In genomic region chr11:108973402-108974119, GRCh38 we compare ENCODE assay signal across 13 cellular contexts.
A peak's percentile ranks its signal among the peaks of the same experiment; 100 is the strongest.
DNase-seq lines count a peak whose midpoint lies in the region; ATAC-seq lines count a peak whose summit lies in the region.
"Had no signal": no experiment of that assay in that cellular context is flagged by ENCODE, and none has a peak within 500 bp of the region (broad histone marks: within the 10 kb centered on the region; RNA-seq: fewer than 3 reads in every experiment).

No MANE protein-coding gene starts in this region.

- H3K27me3 ChIP-seq in trophoblast cell (ENCODE audit: insufficient read depth, low read length), result no peaks in the 10 kb centered on the region
- H3K27me3 ChIP-seq: colonic mucosa had no signal

- H3K79me2 ChIP-seq in trophoblast cell (ENCODE audit: control insufficient read depth, insufficient read depth, low read length, poor library complexity), result no peaks in the 10 kb centered on the region

- H2AFZ ChIP-seq in trophoblast cell (ENCODE audit: insufficient read depth, low read length, poor library complexity), result no peak overlapping the region

- H3K18ac ChIP-seq in trophoblast cell (ENCODE audit: low read length), result no peak overlapping the region

- peak; percentile 77 for DNase-seq in GM04504 (ENCODE audit: low read depth)
- peak; percentile 79 for DNase-seq in NCI-H226
- DNase-seq in dermis blood vessel endothelial cell, result peak; percentile 78
- DNase-seq in trophoblast cell, result peak; percentile 59 to 90
- DNase-seq in NCI-H2171 treated with DMSO at 0.1 percent for 48 hours (lab: John Stamatoyannopoulos, UW), result no peak
- no peak for DNase-seq in NCI-H1092 treated with DMSO at 0.1 percent for 48 hours (lab: John Stamatoyannopoulos, UW)
- DNase-seq: colonic mucosa; DMS79 treated with DMSO at 0.1 percent for 48 hours; GOT3; naive thymus-derived CD4-positive, alpha-beta T cell; stimulated activated CD4-positive, alpha-beta T cell treated with anti-CD3 and anti-CD28 coated beads, Interleukin-15, amount 100 ng/mL, for 24 hours; stimulated activated naive CD8-positive, alpha-beta T cell treated with anti-CD3 and anti-CD28 coated beads, Interleukin-15, Interleukin-2, amounts not matched to agents 100 U/mL and 50 U/mL, for 24 hours had no signal

- peaks cover 3% of the 10 kb centered on the region for H3K79me1 ChIP-seq in trophoblast cell (ENCODE audit: low read length)

- H4K12ac ChIP-seq in trophoblast cell (ENCODE audit: low read depth, low read length), result no peak overlapping the region

- H3K36me3 ChIP-seq in trophoblast cell (ENCODE audit: control insufficient read depth in 1 of 2, insufficient read depth in 2 of 2, low read length in 2 of 2), result no peaks in the 10 kb centered on the region
- H3K36me3 ChIP-seq: colonic mucosa had no signal

- no peak overlapping the region for H3K14ac ChIP-seq in trophoblast cell (ENCODE audit: low read length)

- no peaks in the 10 kb centered on the region for H3K9me3 ChIP-seq in trophoblast cell (ENCODE audit: insufficient read depth, low read depth, low read length)
- H3K9me3 ChIP-seq: colonic mucosa had no signal

- ATAC-seq in activated CD4-positive, CD25-positive, alpha-beta regulatory T cell treated with anti-CD3 and anti-CD28 coated beads, Interleukin-2, amount 50 U/mL, for 24 hours, result no peak
- ATAC-seq: naive thymus-derived CD4-positive, alpha-beta T cell; stimulated activated naive CD8-positive, alpha-beta T cell treated with anti-CD3 and anti-CD28 coated beads, Interleukin-15, Interleukin-2, amounts not matched to agents 100 U/mL and 50 U/mL, for 24 hours had no signal

- H3K4me2 ChIP-seq in trophoblast cell (ENCODE audit: low read length), result no peak overlapping the region

- H3K23ac ChIP-seq in trophoblast cell (ENCODE audit: low read length), result no peak overlapping the region

- peak overlapping the region; percentile 16 for H3K27ac ChIP-seq in trophoblast cell (ENCODE audit: low read depth, low read length)
- H3K27ac ChIP-seq: colonic mucosa had no signal

- H3K9ac ChIP-seq in trophoblast cell (ENCODE audit: low read length), result no peak overlapping the region

- H2AK5ac ChIP-seq in trophoblast cell (ENCODE audit: low read length), result no peak overlapping the region

- H2BK5ac ChIP-seq in trophoblast cell (ENCODE audit: low read depth, low read length, poor library complexity), result no peak overlapping the region

- no peak overlapping the region for H3K4me3 ChIP-seq in trophoblast cell (ENCODE audit: low read depth, low read length)
- H3K4me3 ChIP-seq: colonic mucosa had no signal

- H2BK12ac ChIP-seq in trophoblast cell (ENCODE audit: low read length), result no peak overlapping the region

- peak overlapping the region; percentile 67 for H4K91ac ChIP-seq in trophoblast cell (ENCODE audit: low read depth, low read length)

- H3K4me1 ChIP-seq in trophoblast cell (ENCODE audit: control insufficient read depth in 1 of 2, insufficient read depth in 2 of 2, low read length in 2 of 2), result peaks cover 8 to 9% of the 10 kb centered on the region in 2 experiments
- H3K4me1 ChIP-seq: colonic mucosa had no signal

- WGBS in trophoblast cell (ENCODE audit: extremely low coverage, insufficient coverage, insufficient read length), result no CpG with 5 or more reads among the region's 12 CpGs

- H4K8ac ChIP-seq in trophoblast cell (ENCODE audit: low read depth, low read length), result no peak overlapping the region

- H3K4ac ChIP-seq in trophoblast cell (ENCODE audit: low read depth, low read length), result no peak overlapping the region

- H2BK120ac ChIP-seq in trophoblast cell (ENCODE audit: insufficient read depth, low read length, poor library complexity), result no peak overlapping the region

Comparison
In these comparisons a context has a peak if more than half of its experiments do, and no peak if none do; other contexts are left out.
1. DNase-seq: peak in GM04504 (single experiment), NCI-H226 (single experiment), dermis blood vessel endothelial cell (single experiment) and trophoblast cell (2 of 2); none in NCI-H2171 treated with DMSO at 0.1 percent for 48 hours (single experiment) and NCI-H1092 treated with DMSO at 0.1 percent for 48 hours (single experiment).